27 cellular contexts compared by ENCODE assay signal in genomic region chr12:125113800-125114199, GRCh38.
"Had no signal": no experiment of that assay in that cellular context is flagged by ENCODE, and none has a peak within 500 bp of the region (broad histone marks: within the 10 kb centered on the region; RNA-seq: fewer than 3 reads in every experiment).

No MANE protein-coding gene starts in this region.

- ATAC-seq: activated T-cell treated with anti-CD3 and anti-CD28 coated beads, Interleukin-2, amount 50 U/mL, for 4 hours; foreskin keratinocyte; gastrocnemius medialis had no signal

- H3K4me3 Mint-ChIP-seq: activated CD4-positive, alpha-beta memory T cell treated with anti-CD3 and anti-CD28 coated beads, Interleukin-2, amount 10 ng/mL, durations not matched to agents 7 days and 5 days; activated CD4-positive, alpha-beta T cell treated with anti-CD3 and anti-CD28 coated beads, Interleukin-2, amount 10 ng/mL, durations not matched to agents 7 days and 5 days; activated naive CD8-positive, alpha-beta T cell; activated T-cell treated with anti-CD3 and anti-CD28 coated beads, Interleukin-2, amount 50 U/mL, for 4 hours; activated T-helper 17 cell treated with anti-CD3 and anti-CD28 coated beads, Interleukin-2, amount 50 U/mL, for 72 hours; central memory CD8-positive, alpha-beta T cell; dendritic cell treated with granulocyte-macrophage colony-stimulating factor and Interleukin-4, amounts not matched to agents 40 ng/mL and 50 ng/mL, for 4 days had no signal

- H3K4me1 Mint-ChIP-seq: activated CD4-positive, alpha-beta memory T cell treated with anti-CD3 and anti-CD28 coated beads, Interleukin-2, amount 10 ng/mL, durations not matched to agents 7 days and 5 days; activated CD4-positive, alpha-beta T cell treated with anti-CD3 and anti-CD28 coated beads, Interleukin-2, amount 10 ng/mL, durations not matched to agents 7 days and 5 days; central memory CD8-positive, alpha-beta T cell had no signal

- H3K9me3 ChIP-seq: esophagus muscularis mucosa, gastrocnemius medialis, heart left ventricle had no signal

- H3K4me1 ChIP-seq: foreskin keratinocyte, gastrocnemius medialis, heart left ventricle had no signal

- H3K36me3 ChIP-seq: gastrocnemius medialis had no signal

- H3K4me3 ChIP-seq: coronary artery, dorsolateral prefrontal cortex, esophagus muscularis mucosa, gastrocnemius medialis, heart left ventricle had no signal

- H3K9me3 Mint-ChIP-seq: activated CD4-positive, alpha-beta memory T cell treated with anti-CD3 and anti-CD28 coated beads, Interleukin-2, amount 10 ng/mL, durations not matched to agents 7 days and 5 days; activated CD4-positive, alpha-beta T cell treated with anti-CD3 and anti-CD28 coated beads, Interleukin-2, amount 10 ng/mL, durations not matched to agents 7 days and 5 days; activated T-cell treated with anti-CD3 and anti-CD28 coated beads, Interleukin-2, amount 50 U/mL, for 4 hours; activated T-helper 17 cell treated with anti-CD3 and anti-CD28 coated beads, Interleukin-2, amount 50 U/mL, for 72 hours; central memory CD8-positive, alpha-beta T cell; dendritic cell treated with granulocyte-macrophage colony-stimulating factor and Interleukin-4, amounts not matched to agents 40 ng/mL and 50 ng/mL, for 4 days had no signal

- H3K27ac Mint-ChIP-seq: activated CD4-positive, alpha-beta memory T cell treated with anti-CD3 and anti-CD28 coated beads, Interleukin-2, amount 10 ng/mL, durations not matched to agents 7 days and 5 days; activated CD4-positive, alpha-beta T cell treated with anti-CD3 and anti-CD28 coated beads, Interleukin-2, amount 10 ng/mL, durations not matched to agents 7 days and 5 days; activated naive CD8-positive, alpha-beta T cell; activated T-helper 17 cell treated with anti-CD3 and anti-CD28 coated beads, Interleukin-2, amount 50 U/mL, for 72 hours; dendritic cell treated with granulocyte-macrophage colony-stimulating factor and Interleukin-4, amounts not matched to agents 40 ng/mL and 50 ng/mL, for 4 days had no signal

- H3K27me3 ChIP-seq: brain microvascular endothelial cell, dorsolateral prefrontal cortex, esophagus muscularis mucosa, foreskin keratinocyte, gastrocnemius medialis, heart left ventricle had no signal

- H3K27me3 Mint-ChIP-seq: activated CD4-positive, alpha-beta memory T cell treated with anti-CD3 and anti-CD28 coated beads, Interleukin-2, amount 10 ng/mL, durations not matched to agents 7 days and 5 days; activated CD4-positive, alpha-beta T cell treated with anti-CD3 and anti-CD28 coated beads, Interleukin-2, amount 10 ng/mL, durations not matched to agents 7 days and 5 days; activated naive CD8-positive, alpha-beta T cell; activated T-helper 17 cell treated with anti-CD3 and anti-CD28 coated beads, Interleukin-2, amount 50 U/mL, for 72 hours; central memory CD8-positive, alpha-beta T cell; dendritic cell treated with granulocyte-macrophage colony-stimulating factor and Interleukin-4, amounts not matched to agents 40 ng/mL and 50 ng/mL, for 4 days had no signal

- H3K27ac ChIP-seq: brain microvascular endothelial cell, coronary artery, dorsolateral prefrontal cortex, esophagus muscularis mucosa, foreskin keratinocyte, gastrocnemius medialis, heart left ventricle had no signal

- DNase-seq: activated CD4-positive, alpha-beta memory T cell treated with anti-CD3 and anti-CD28 coated beads, Interleukin-2, amount 10 ng/mL, durations not matched to agents 7 days and 5 days; activated CD4-positive, alpha-beta T cell treated with anti-CD3 and anti-CD28 coated beads for 1 hour; activated CD4-positive, alpha-beta T cell treated with anti-CD3 and anti-CD28 coated beads for 4 hours; activated CD4-positive, alpha-beta T cell treated with anti-CD3 and anti-CD28 coated beads, Interleukin-2, amount 10 ng/mL, durations not matched to agents 7 days and 5 days; activated CD4-positive, alpha-beta T cell treated with anti-CD3 and anti-CD28 coated beads, Interleukin-2, amount 50 U/mL, for 4 hours; activated effector memory CD4-positive, alpha-beta T cell treated with Interleukin-2 at 50 U/mL for 16 hours; activated gamma-delta T cell treated with Interleukin-2 at 50 U/mL for 16 hours; activated naive CD4-positive, alpha-beta T cell treated with anti-CD3 and anti-CD28 coated beads, Interleukin-2, amount 50 U/mL, for 16 hours; activated naive CD4-positive, alpha-beta T cell treated with Interleukin-2 at 50 U/mL for 16 hours; activated T-cell treated with anti-CD3 and anti-CD28 coated beads, Interleukin-2, amount 50 U/mL, for 4 hours; amniotic stem cell; anterior cingulate cortex; brain microvascular endothelial cell; dorsolateral prefrontal cortex; effector memory CD4-positive, alpha-beta T cell; erythroblast; foreskin keratinocyte; gastrocnemius medialis; glutamatergic neuron; heart left ventricle; T-helper 2 cell had no signal
